In the genomic region with DNA sequence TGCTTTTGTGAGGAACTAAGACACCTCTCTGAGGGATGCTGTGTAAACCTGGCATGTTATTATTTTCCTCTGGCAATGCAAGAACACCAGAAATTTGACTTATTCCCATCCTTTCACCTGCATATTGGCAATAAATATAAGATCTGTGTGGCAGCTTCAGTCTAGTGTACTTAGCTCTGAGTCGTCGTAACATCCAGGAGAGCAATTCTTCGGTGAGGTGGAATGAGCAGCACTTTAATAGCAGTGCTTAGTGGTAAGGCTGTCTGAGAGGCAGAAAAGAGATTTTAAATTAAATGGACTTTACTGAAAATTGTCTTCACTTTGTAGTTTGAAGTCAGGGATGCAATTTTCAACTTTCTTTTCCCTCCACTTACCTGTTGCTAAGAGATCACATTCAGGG, we compare ENCODE assay signal across 16 cellular contexts.
"Had no signal": no experiment of that assay in that cellular context is flagged by ENCODE, and none has a peak within 500 bp of the region (broad histone marks: within the 10 kb centered on the region; RNA-seq: fewer than 3 reads in every experiment).

No MANE protein-coding gene starts in this region.

- ATAC-seq: natural killer cell; right lobe of liver; stimulated activated naive B cell treated with anti-CD40 and anti-IgM and Interleukin-4, amounts not matched to agents 10 μg/mL and 1 μg/mL and 100 μg/mL, for 72 hours had no signal

- DNase-seq: dermis blood vessel endothelial cell; effector memory CD4-positive, alpha-beta T cell; erythroblast; esophagus squamous epithelium; foreskin melanocyte; hypothalamus; immature natural killer cell; natural killer cell; right lobe of liver; small intestine; stimulated activated CD4-positive, alpha-beta T cell treated with anti-CD3 and anti-CD28 coated beads, Interleukin-15, amount 100 ng/mL, for 24 hours; stimulated activated CD4-positive, alpha-beta T cell treated with anti-CD3 and anti-CD28 coated beads, Interleukin-2, amount 100 ng/mL, for 48 hours; stimulated activated naive B cell treated with anti-CD40 and anti-IgM and Interleukin-4, amounts not matched to agents 10 μg/mL and 1 μg/mL and 100 μg/mL, for 72 hours; upper lobe of left lung had no signal

- FAIRE-seq: endometrium, keratinocyte, small intestine had no signal
